19 cellular contexts compared by ENCODE assay signal in the genomic region with DNA sequence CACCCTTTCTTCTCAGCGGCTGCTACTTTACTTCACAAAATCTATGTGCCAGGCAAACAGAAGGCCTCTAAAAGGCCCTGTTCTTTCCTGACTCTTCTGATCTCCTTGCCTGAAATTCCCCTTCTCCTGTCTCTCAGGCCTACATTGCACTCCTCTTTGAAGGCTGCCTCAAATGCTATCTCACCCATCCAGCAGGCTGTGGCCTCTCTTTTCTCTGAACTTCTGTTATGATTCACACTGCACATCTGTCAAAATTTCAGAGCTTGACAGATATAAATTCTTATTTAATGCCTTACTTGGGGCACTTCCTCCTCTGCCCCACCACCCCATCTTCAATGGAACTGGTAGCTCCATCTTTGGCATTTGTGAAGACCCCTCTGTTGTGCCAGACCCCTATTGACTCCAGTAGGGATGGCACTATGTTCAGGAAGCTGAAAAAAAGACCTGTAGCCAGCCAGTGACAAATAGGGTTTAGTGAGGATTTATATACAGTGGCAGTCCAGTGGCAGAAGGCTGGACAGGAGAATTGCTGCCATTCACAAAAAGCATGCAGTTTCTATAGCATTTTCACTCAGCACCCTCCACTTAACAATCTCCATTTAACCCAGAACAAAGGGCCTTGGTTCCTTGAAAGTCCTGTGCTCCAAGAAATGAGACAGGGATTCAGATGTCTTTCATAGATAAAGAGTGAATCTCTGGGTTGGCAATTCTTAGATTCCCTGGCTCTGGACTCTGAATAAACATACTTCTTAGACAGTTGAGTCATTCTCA.
"Had no signal": no experiment of that assay in that cellular context is flagged by ENCODE, and none has a peak within 500 bp of the region (broad histone marks: within the 10 kb centered on the region; RNA-seq: fewer than 3 reads in every experiment).

No MANE protein-coding gene starts in this region.

- DNase-seq: activated CD4-positive, alpha-beta T cell treated with anti-CD3 and anti-CD28 coated beads for 4 hours; activated CD8-positive, alpha-beta memory T cell treated with anti-CD3 and anti-CD28 coated beads, Interleukin-2, amount 50 U/mL, for 4 hours; activated CD8-positive, alpha-beta T cell treated with anti-CD3 and anti-CD28 coated beads for 36 hours; activated naive CD4-positive, alpha-beta T cell treated with anti-CD3 and anti-CD28 coated beads, Interleukin-2, amount 50 U/mL, for 16 hours; activated T-cell treated with anti-CD3 and anti-CD28 coated beads, Interleukin-2, amount 50 U/mL, for 72 hours; aorta; caudate nucleus; colonic mucosa; MG63; NCI-H1105; NCI-H1436; NCI-H1694 treated with DMSO at 0.1 percent for 48 hours; NCI-H2081 treated with DMSO at 0.1 percent for 48 hours; NCI-H2171 treated with DMSO at 0.1 percent for 48 hours; NCI-H226; NCI-H526; NCI-H82; Peyer's patch; SHP77 had no signal
